10 cellular contexts compared by ENCODE assay signal in genomic region chr14:101861464-101861863, GRCh38.
"Had no signal": no experiment of that assay in that cellular context is flagged by ENCODE, and none has a peak within 500 bp of the region (broad histone marks: within the 10 kb centered on the region; RNA-seq: fewer than 3 reads in every experiment).

No MANE protein-coding gene starts in this region.

- H3K4me3 ChIP-seq: ascending aorta, cardiac muscle cell, transverse colon had no signal

- H3K27me3 ChIP-seq: ascending aorta, cardiac muscle cell, transverse colon had no signal

- H3K27me3 Mint-ChIP-seq: activated naive CD8-positive, alpha-beta T cell treated with anti-CD3 and anti-CD28 coated beads, Interleukin-2, amount 10 ng/mL, durations not matched to agents 7 days and 5 days; memory B cell had no signal

- H3K9me3 ChIP-seq: ascending aorta, transverse colon had no signal

- H3K36me3 ChIP-seq: cardiac muscle cell had no signal

- H3K9me3 Mint-ChIP-seq: activated naive CD8-positive, alpha-beta T cell treated with anti-CD3 and anti-CD28 coated beads, Interleukin-2, amount 10 ng/mL, durations not matched to agents 7 days and 5 days; memory B cell had no signal

- H3K27ac ChIP-seq: ascending aorta, cardiac muscle cell, epithelial cell of prostate, transverse colon, VCaP had no signal

- H3K4me3 Mint-ChIP-seq: activated naive CD8-positive, alpha-beta T cell treated with anti-CD3 and anti-CD28 coated beads, Interleukin-2, amount 10 ng/mL, durations not matched to agents 7 days and 5 days; memory B cell had no signal

- H3K4me1 ChIP-seq: ascending aorta had no signal

- H3K27ac Mint-ChIP-seq: activated naive CD8-positive, alpha-beta T cell treated with anti-CD3 and anti-CD28 coated beads, Interleukin-2, amount 10 ng/mL, durations not matched to agents 7 days and 5 days had no signal

- DNase-seq: activated effector memory CD4-positive, alpha-beta T cell treated with Interleukin-2 at 50 U/mL for 16 hours; activated naive CD8-positive, alpha-beta T cell treated with anti-CD3 and anti-CD28 coated beads, Interleukin-2, amount 10 ng/mL, durations not matched to agents 7 days and 5 days; hypothalamus; stimulated activated CD4-positive, alpha-beta T cell treated with anti-CD3 and anti-CD28 coated beads, Interleukin-4, amount 100 ng/mL, for 1 hour; transverse colon had no signal
